Comparison of ENCODE assay signal across 10 cellular contexts in genomic region chr14:22567437-22567836, GRCh38. TPM values are rescaled to one million over a fixed set of nuclear protein-coding genes. Genes with fewer than 3 reads are reported as not detected.
DNase-seq lines count a peak whose midpoint lies in the region; ATAC-seq lines count a peak whose summit lies in the region.
"Had no signal": no experiment of that assay in that cellular context is flagged by ENCODE, and none has a peak within 500 bp of the region (broad histone marks: within the 10 kb centered on the region; RNA-seq: fewer than 3 reads in every experiment).

No MANE protein-coding gene starts in this region.

- no peaks in the 10 kb centered on the region for H3K9me3 Mint-ChIP-seq in activated CD4-positive, alpha-beta T cell treated with anti-CD3 and anti-CD28 coated beads for 36 hours (ENCODE audit: low read depth)
- no peaks in the 10 kb centered on the region for H3K9me3 Mint-ChIP-seq in central memory CD8-positive, alpha-beta T cell
- H3K9me3 Mint-ChIP-seq in stimulated activated effector memory CD8-positive, alpha-beta T cell treated with anti-CD3 and anti-CD28 coated beads, Interleukin-12 subunit alpha, Interleukin-12 subunit beta, amount 100 ng/mL, for 72 hours: no peaks in the 10 kb centered on the region

- DNase-seq in activated CD4-positive, alpha-beta T cell treated with anti-CD3 and anti-CD28 coated beads for 36 hours: no peak
- no peak for DNase-seq in activated CD4-positive, alpha-beta T cell treated with anti-CD3 and anti-CD28 coated beads for 4 hours
- DNase-seq in NCI-H524 treated with DMSO at 0.1 percent for 48 hours (lab: John Stamatoyannopoulos, UW) (peak; percentile 29), NCI-H1436 (lab: John Stamatoyannopoulos, UW) (no peak), GDM1 (lab: John Stamatoyannopoulos, UW) (no peak)
- no peak for DNase-seq in central memory CD8-positive, alpha-beta T cell (ENCODE audit: low spot score in 2 of 2)
- no peak for DNase-seq in stimulated activated effector memory CD8-positive, alpha-beta T cell treated with anti-CD3 and anti-CD28 coated beads, Interleukin-12 subunit alpha, Interleukin-12 subunit beta, amount 100 ng/mL, for 72 hours (ENCODE audit: low spot score in 2 of 2)
- DNase-seq: heart left ventricle, NCI-H226 had no signal

- intact Hi-C loops in activated CD4-positive, alpha-beta T cell treated with anti-CD3 and anti-CD28 coated beads for 36 hours (cut with DNase I, micrococcal nuclease): loop anchor here in 1 of 2 experiments (5.0 kb wide), 1 partner anchor 35 kb away; no protein-coding TSS in a partner anchor

- peak; percentile 13 for ATAC-seq in activated CD4-positive, alpha-beta T cell treated with anti-CD3 and anti-CD28 coated beads for 36 hours
- ATAC-seq in central memory CD8-positive, alpha-beta T cell (replicated peaks; ENCODE audit: extremely low read depth, poor library complexity, severe bottlenecking): no peak
- peak; percentile 1 for ATAC-seq in stimulated activated effector memory CD8-positive, alpha-beta T cell treated with anti-CD3 and anti-CD28 coated beads, Interleukin-12 subunit alpha, Interleukin-12 subunit beta, amount 100 ng/mL, for 72 hours
- ATAC-seq in GM21825 (IDR thresholded peaks at IDR 0.05; ENCODE audit: unreplicated experiment): no peak
- ATAC-seq: heart left ventricle had no signal

- H3K27me3 Mint-ChIP-seq in activated CD4-positive, alpha-beta T cell treated with anti-CD3 and anti-CD28 coated beads for 36 hours: no peaks in the 10 kb centered on the region
- H3K27me3 Mint-ChIP-seq in central memory CD8-positive, alpha-beta T cell: no peaks in the 10 kb centered on the region

- peaks cover 84% of the 10 kb centered on the region for H3K4me1 Mint-ChIP-seq in activated CD4-positive, alpha-beta T cell treated with anti-CD3 and anti-CD28 coated beads for 36 hours
- H3K4me1 Mint-ChIP-seq in central memory CD8-positive, alpha-beta T cell: peaks cover 61% of the 10 kb centered on the region
- H3K4me1 Mint-ChIP-seq in stimulated activated effector memory CD8-positive, alpha-beta T cell treated with anti-CD3 and anti-CD28 coated beads, Interleukin-12 subunit alpha, Interleukin-12 subunit beta, amount 100 ng/mL, for 72 hours: peaks cover 65% of the 10 kb centered on the region

- POLR2A ChIA-PET in activated CD4-positive, alpha-beta T cell treated with anti-CD3 and anti-CD28 coated beads for 36 hours (lab: Charles Lee): interaction anchor here (0.5 to 5.0 kb wide), 6 partner anchors 9 to 152 kb away, joined by 3 to 34 read pairs (median 4); no protein-coding TSS in a partner anchor

- peak overlapping the region; percentile 69 for H3K4me3 Mint-ChIP-seq in activated CD4-positive, alpha-beta T cell treated with anti-CD3 and anti-CD28 coated beads for 36 hours
- peak overlapping the region; percentile 62 for H3K4me3 Mint-ChIP-seq in central memory CD8-positive, alpha-beta T cell
- H3K4me3 Mint-ChIP-seq in stimulated activated effector memory CD8-positive, alpha-beta T cell treated with anti-CD3 and anti-CD28 coated beads, Interleukin-12 subunit alpha, Interleukin-12 subunit beta, amount 100 ng/mL, for 72 hours: peak overlapping the region; percentile 78

- H3K27ac Mint-ChIP-seq in activated CD4-positive, alpha-beta T cell treated with anti-CD3 and anti-CD28 coated beads for 36 hours: peak overlapping the region; percentile 100
- H3K27ac Mint-ChIP-seq in central memory CD8-positive, alpha-beta T cell (ENCODE audit: low read depth): peak overlapping the region; percentile 91
- H3K27ac Mint-ChIP-seq in stimulated activated effector memory CD8-positive, alpha-beta T cell treated with anti-CD3 and anti-CD28 coated beads, Interleukin-12 subunit alpha, Interleukin-12 subunit beta, amount 100 ng/mL, for 72 hours: peak overlapping the region; percentile 99

- CTCF ChIA-PET in activated CD4-positive, alpha-beta T cell treated with anti-CD3 and anti-CD28 coated beads for 36 hours (lab: Charles Lee): interaction anchor here (0.6 to 16.1 kb wide), 18 partner anchors 7 to 929 kb away, joined by 3 to 342 read pairs (median 4); partner anchors contain the start of genes ABHD4 and DAD1

- H3K36me3 Mint-ChIP-seq in activated CD4-positive, alpha-beta T cell treated with anti-CD3 and anti-CD28 coated beads for 36 hours (ENCODE audit: low read depth): peaks cover 80% of the 10 kb centered on the region
- H3K36me3 Mint-ChIP-seq in central memory CD8-positive, alpha-beta T cell (ENCODE audit: insufficient read depth): peaks cover 21% of the 10 kb centered on the region
- H3K36me3 Mint-ChIP-seq in stimulated activated effector memory CD8-positive, alpha-beta T cell treated with anti-CD3 and anti-CD28 coated beads, Interleukin-12 subunit alpha, Interleukin-12 subunit beta, amount 100 ng/mL, for 72 hours: peaks cover 98% of the 10 kb centered on the region

RNA-seq across cellular contexts. Expression of gene DAD1, which starts 21.6 kb away (rescaled TPM):
- 100 to 1,000 TPM; 265 to 302 TPM for total RNA-seq in activated CD4-positive, alpha-beta T cell treated with anti-CD3 and anti-CD28 coated beads for 36 hours

RNA-seq across cellular contexts. Expression of gene ABHD4, which starts 30.7 kb away (rescaled TPM):
- total RNA-seq in activated CD4-positive, alpha-beta T cell treated with anti-CD3 and anti-CD28 coated beads for 36 hours: 10 to 100 TPM in 1 of 2 experiments, 1 to 10 TPM in 1; 8.3 to 10.5 TPM

Comparison
In these comparisons a context has a peak if more than half of its experiments do, and no peak if none do; other contexts are left out.
1. ATAC-seq: peak in activated CD4-positive, alpha-beta T cell treated with anti-CD3 and anti-CD28 coated beads for 36 hours (single experiment) and stimulated activated effector memory CD8-positive, alpha-beta T cell treated with anti-CD3 and anti-CD28 coated beads, Interleukin-12 subunit alpha, Interleukin-12 subunit beta, amount 100 ng/mL, for 72 hours (single experiment); none in central memory CD8-positive, alpha-beta T cell (single experiment) and GM21825 (single experiment).
2. Peak in every context shown above with its lines, with median percentiles within 50 percentile points of each other: H3K27ac Mint-ChIP-seq and H3K4me3 Mint-ChIP-seq.